8 cellular contexts compared by ENCODE assay signal in the genomic region with DNA sequence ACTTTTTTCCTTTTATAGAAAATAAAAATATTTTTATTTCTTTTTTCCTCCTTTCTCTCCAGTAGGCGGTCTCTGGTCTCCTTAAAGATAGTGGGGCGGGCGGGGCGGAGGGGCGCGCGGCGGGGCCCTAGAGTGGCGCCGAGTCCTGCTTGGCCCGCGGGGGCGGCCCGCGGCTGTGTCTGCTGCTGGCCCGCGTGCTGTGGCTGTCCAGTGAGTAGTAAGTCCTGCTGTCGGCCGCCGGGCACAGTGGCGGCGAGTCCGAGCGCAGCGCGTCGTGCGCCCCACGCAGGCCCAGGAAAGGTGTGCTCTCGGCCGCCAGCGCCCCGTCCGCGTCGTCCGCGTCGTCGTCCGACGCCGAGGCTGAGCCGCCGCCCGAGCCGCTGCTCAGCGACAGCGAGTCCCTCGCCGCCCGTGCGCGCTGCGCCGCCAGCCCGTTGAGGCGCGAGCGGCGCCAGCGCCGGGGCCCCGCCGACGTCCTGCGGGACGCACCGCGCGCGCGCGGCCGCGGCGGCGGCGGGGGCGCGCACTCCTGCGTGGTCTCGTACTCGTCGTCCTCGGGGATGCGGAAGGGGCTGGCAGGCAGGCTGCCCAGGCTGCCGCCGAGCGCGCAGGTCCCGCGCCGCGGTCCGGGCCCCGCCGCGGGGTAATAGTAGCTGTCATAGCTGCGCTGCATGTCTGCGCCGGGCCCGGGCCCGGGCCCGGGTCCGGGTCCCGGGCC. TPM values are rescaled to one million over a fixed set of nuclear protein-coding genes. Genes with fewer than 3 reads are reported as not detected.
A peak's percentile ranks its signal among the peaks of the same experiment; 100 is the strongest.
DNase-seq lines count a peak whose midpoint lies in the region; ATAC-seq and TF ChIP-seq lines count a peak whose summit lies in the region.

No MANE protein-coding gene starts in this region.

- TF ChIP-seq RAD21 in Ishikawa (IDR thresholded peaks at IDR 0.05; ENCODE audit: low read depth) = no peak

- no peaks in the 10 kb centered on the region for H3K36me3 ChIP-seq in lung (ENCODE audit: control insufficient read depth in 2 of 2, insufficient read depth in 2 of 2, low read length in 2 of 2)

- peaks cover 0 to 8% of the 10 kb centered on the region in 2 donors for H3K4me1 ChIP-seq in lung (ENCODE audit: control insufficient read depth in 2 of 2, insufficient read depth in 2 of 2, low read length in 2 of 2)

- no peak for TF ChIP-seq EP300 in Ishikawa (IDR thresholded peaks at IDR 0.05; ENCODE audit: borderline replicate concordance)

- peak; percentile 83 for DNase-seq in CD1c-positive myeloid dendritic cell (ENCODE audit: extremely low spot score)
- DNase-seq in activated CD4-positive, alpha-beta T cell treated with anti-CD3 and anti-CD28 coated beads, Interleukin-2, amount 50 U/mL, for 48 hours = peak; percentile 72 to 76
- DNase-seq in dermis blood vessel endothelial cell = peak; percentile 74
- DNase-seq in lung (ENCODE audit: low spot score) = no peak
- peak; percentile 59 to 66 (median 60) for DNase-seq in stimulated activated CD4-positive, alpha-beta T cell treated with anti-CD3 and anti-CD28 coated beads, TNF-alpha, amount 100 ng/mL, for 4 hours (ENCODE audit: low read depth in 3 of 3)
- DNase-seq in NCI-H1417 treated with DMSO at 0.1 percent for 48 hours (lab: John Stamatoyannopoulos, UW) = no peak

- peak overlapping the region; percentile 35 for H3K4me3 ChIP-seq in lung

- peak overlapping the region; percentile 24 to 26 for H3K27ac ChIP-seq in lung (ENCODE audit: low read depth in 1 of 2, low read length in 1 of 2)

- no peaks in the 10 kb centered on the region for H3K27me3 ChIP-seq in lung (ENCODE audit: control insufficient read depth, insufficient read depth)

- H3K9me3 ChIP-seq in lung (ENCODE audit: control insufficient read depth in 2 of 2, insufficient read depth in 1 of 2, low read length in 1 of 2) = peaks cover 0 to 3% of the 10 kb centered on the region in 2 donors

- ATAC-seq in GM19452 (IDR thresholded peaks at IDR 0.05; ENCODE audit: unreplicated experiment) = peak; percentile 78
- peak; percentile 30 for ATAC-seq in lung (ENCODE audit: insufficient read depth, low FRiP score)

- 2 to 5% methylated on average over 91 to 107 of the region's 107 CpGs for WGBS in lung, 2 donors

- TF ChIP-seq CTCF in lung (IDR thresholded peaks at IDR 0.05; ENCODE audit: control extremely low read depth, extremely low read depth) = no peak

TF ChIP-seq in Ishikawa, 13 proteins besides CTCF, POLR2A, EP300 and RAD21:
- TF ChIP-seq YY1 (IDR thresholded peaks at IDR 0.05; ENCODE audit: low read depth) = no peak
- TF ChIP-seq, protein P1, sequence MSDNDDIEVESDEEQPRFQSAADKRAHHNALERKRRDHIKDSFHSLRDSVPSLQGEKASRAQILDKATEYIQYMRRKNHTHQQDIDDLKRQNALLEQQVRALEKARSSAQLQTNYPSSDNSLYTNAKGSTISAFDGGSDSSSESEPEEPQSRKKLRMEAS (IDR thresholded peaks at IDR 0.05) = peak; percentile 86

RNA-seq across cellular contexts. Expression of a gene that starts 52.3 kb away (rescaled TPM):
- total RNA-seq in dermis blood vessel endothelial cell (under 0.01 TPM in 1 of 2 replicates, not detected in the other), lung (under 1 TPM; 0.06 to 0.20 TPM)
- polyA plus RNA-seq in lung = under 1 TPM; 0.01 to 0.04 TPM

Comparison
In these comparisons a context has a peak if more than half of its experiments do, and no peak if none do; other contexts are left out.
1. DNase-seq: peak in CD1c-positive myeloid dendritic cell (single experiment), activated CD4-positive, alpha-beta T cell treated with anti-CD3 and anti-CD28 coated beads, Interleukin-2, amount 50 U/mL, for 48 hours (2 of 2), dermis blood vessel endothelial cell (single experiment) and stimulated activated CD4-positive, alpha-beta T cell treated with anti-CD3 and anti-CD28 coated beads, TNF-alpha, amount 100 ng/mL, for 4 hours (3 of 3); none in lung (single experiment) and NCI-H1417 treated with DMSO at 0.1 percent for 48 hours (single experiment).